In genomic region chr9:8816361-8816760, GRCh38 we compare ENCODE assay signal across 12 cellular contexts.
DNase-seq lines count a peak whose midpoint lies in the region.
"Had no signal": no experiment of that assay in that cellular context is flagged by ENCODE, and none has a peak within 500 bp of the region (broad histone marks: within the 10 kb centered on the region; RNA-seq: fewer than 3 reads in every experiment).

No MANE protein-coding gene starts in this region.

- no peak overlapping the region for H3K4ac ChIP-seq in mesenchymal stem cell (ENCODE audit: low read depth in 1 of 2, low read length in 2 of 2)

- H3K27me3 ChIP-seq in mesenchymal stem cell (ENCODE audit: control insufficient read depth in 1 of 2, insufficient read depth in 1 of 2, low read length in 2 of 2) (no peaks in the 10 kb centered on the region), MG63 (no peaks in the 10 kb centered on the region)
- H3K27me3 ChIP-seq: Peyer's patch, spleen had no signal

- no peak overlapping the region for H2BK120ac ChIP-seq in mesenchymal stem cell (ENCODE audit: low read depth, low read length)

- H3K9me3 ChIP-seq in mesenchymal stem cell (ENCODE audit: control insufficient read depth, low read length) (no peaks in the 10 kb centered on the region), MG63 (no peaks in the 10 kb centered on the region)
- H3K9me3 ChIP-seq: Peyer's patch, spleen had no signal

- H3K4me1 ChIP-seq in mesenchymal stem cell (ENCODE audit: control insufficient read depth, insufficient read depth, low read depth, low read length), result no peaks in the 10 kb centered on the region
- H3K4me1 ChIP-seq: Peyer's patch, spleen had no signal

- H3K18ac ChIP-seq in mesenchymal stem cell (ENCODE audit: low read depth in 1 of 2, low read length in 2 of 2), result no peak overlapping the region

- H2BK12ac ChIP-seq in mesenchymal stem cell (ENCODE audit: low read length in 2 of 2), result no peak overlapping the region

- H2AFZ ChIP-seq in mesenchymal stem cell (ENCODE audit: low read depth, low read length), result no peak overlapping the region

- H2BK5ac ChIP-seq in mesenchymal stem cell (ENCODE audit: low read depth, low read length, poor library complexity, severe bottlenecking), result no peak overlapping the region

- H4K91ac ChIP-seq in mesenchymal stem cell (ENCODE audit: low read length), result no peak overlapping the region

- peaks cover 20% of the 10 kb centered on the region for H3K79me1 ChIP-seq in mesenchymal stem cell (replicated peaks; ENCODE audit: low read length, poor library complexity, severe bottlenecking)

- no peak overlapping the region for H3K14ac ChIP-seq in mesenchymal stem cell (ENCODE audit: low read length in 2 of 2)

- peak; percentile 29 for DNase-seq in DMS79 (lab: John Stamatoyannopoulos, UW)
- peak; percentile 33 for DNase-seq in NCI-H1092 (lab: John Stamatoyannopoulos, UW)
- peak; percentile 59 for DNase-seq in SK-N-DZ (ENCODE audit: low spot score)
- peak; percentile 34 for DNase-seq in mesenchymal stem cell
- no peak for DNase-seq in effector CD4-positive, alpha-beta T cell
- no peak for DNase-seq in MG63
- DNase-seq in SW480 (ENCODE audit: low spot score), result no peak
- no peak for DNase-seq in activated effector memory CD4-positive, alpha-beta T cell treated with Interleukin-2 at 50 U/mL for 16 hours
- DNase-seq: activated CD4-positive, alpha-beta memory T cell treated with anti-CD3 and anti-CD28 coated beads for 36 hours; NCI-H187 treated with DMSO at 0.1 percent for 48 hours; Peyer's patch; spleen had no signal

- H3K23ac ChIP-seq in mesenchymal stem cell (ENCODE audit: low read length in 2 of 2), result no peak overlapping the region

- no peak overlapping the region for H2AK5ac ChIP-seq in mesenchymal stem cell (ENCODE audit: low read length, severe bottlenecking)

- WGBS in mesenchymal stem cell, result 15% methylated on average over 2 of the region's 2 CpGs

- no peaks in the 10 kb centered on the region for H3K36me3 ChIP-seq in mesenchymal stem cell (ENCODE audit: control insufficient read depth in 1 of 2, insufficient read depth in 2 of 2, low read depth in 1 of 2, low read length in 2 of 2)
- no peaks in the 10 kb centered on the region for H3K36me3 ChIP-seq in MG63
- H3K36me3 ChIP-seq: Peyer's patch, spleen had no signal

- no peak overlapping the region for H4K8ac ChIP-seq in mesenchymal stem cell (ENCODE audit: low read length)

- no peak overlapping the region for H3K4me2 ChIP-seq in mesenchymal stem cell (ENCODE audit: low read length, poor library complexity, severe bottlenecking)

- H3K9ac ChIP-seq in mesenchymal stem cell (ENCODE audit: low read length), result no peak overlapping the region

- no peak overlapping the region for H3K4me3 ChIP-seq in mesenchymal stem cell (ENCODE audit: insufficient read depth in 1 of 2, low read depth in 1 of 2, low read length in 2 of 2)
- no peak overlapping the region for H3K4me3 ChIP-seq in MG63
- H3K4me3 ChIP-seq: Peyer's patch, spleen had no signal

- no peak overlapping the region for H2BK15ac ChIP-seq in mesenchymal stem cell (ENCODE audit: low read depth, poor library complexity, severe bottlenecking)

- H3K27ac ChIP-seq in mesenchymal stem cell (ENCODE audit: low read length, poor library complexity, severe bottlenecking), result no peak overlapping the region
- H3K27ac ChIP-seq: Peyer's patch, spleen had no signal

Comparison
In these comparisons a context has a peak if more than half of its experiments do, and no peak if none do; other contexts are left out.
1. DNase-seq: peak in DMS79 (single experiment), NCI-H1092 (single experiment), SK-N-DZ (single experiment) and mesenchymal stem cell (single experiment); none in effector CD4-positive, alpha-beta T cell (single experiment), MG63 (single experiment), SW480 (single experiment) and activated effector memory CD4-positive, alpha-beta T cell treated with Interleukin-2 at 50 U/mL for 16 hours (single experiment).